Comparison of ENCODE assay signal across 17 cellular contexts in the genomic region with DNA sequence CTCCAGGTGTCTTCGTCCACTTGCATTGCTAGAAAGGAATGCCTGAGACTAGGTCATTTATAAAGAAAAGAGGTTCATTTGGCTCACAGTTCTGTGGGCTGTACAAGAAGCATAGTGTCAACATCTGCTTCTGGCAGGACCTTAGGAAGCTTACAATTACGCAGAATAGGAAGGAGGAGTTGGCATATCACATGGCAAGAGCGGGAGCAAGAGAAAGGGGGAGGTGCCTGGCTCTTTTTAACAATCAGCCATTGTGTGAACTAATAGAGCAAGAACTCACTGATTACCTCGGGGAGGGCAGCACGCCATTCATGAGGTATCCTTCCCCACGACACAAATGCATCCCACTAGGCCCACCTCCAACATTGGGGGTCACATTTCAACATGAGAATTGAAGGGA.
DNase-seq lines count a peak whose midpoint lies in the region; ATAC-seq and TF ChIP-seq lines count a peak whose summit lies in the region.
"Had no signal": no experiment of that assay in that cellular context is flagged by ENCODE, and none has a peak within 500 bp of the region (broad histone marks: within the 10 kb centered on the region; RNA-seq: fewer than 3 reads in every experiment).

No MANE protein-coding gene starts in this region.

- TF ChIP-seq CTCF in SK-N-SH (IDR thresholded peaks at IDR 0.05) = no peak

- H3K27ac ChIP-seq in SK-N-SH (ENCODE audit: low read depth in 2 of 2, low read length in 1 of 2) = no peak overlapping the region
- H3K27ac ChIP-seq: 22Rv1, KMS-11 had no signal

- no peaks in the 10 kb centered on the region for H3K9me2 ChIP-seq in SK-N-SH

- H2AFZ ChIP-seq in SK-N-SH (ENCODE audit: low read depth) = no peak overlapping the region

- H3K4me2 ChIP-seq in SK-N-SH = no peak overlapping the region
- H3K4me2 ChIP-seq: KMS-11 had no signal

- TF ChIP-seq EP300 in SK-N-SH (IDR thresholded peaks at IDR 0.05; ENCODE audit: borderline replicate concordance in 1 of 2, low read depth in 1 of 2, low read length in 1 of 2) = no peak

- no peaks in the 10 kb centered on the region for H4K20me1 ChIP-seq in SK-N-SH (ENCODE audit: insufficient read depth)

- H3F3A ChIP-seq in SK-N-SH (replicated peaks; ENCODE audit: insufficient read depth) = no peaks in the 10 kb centered on the region

- no peaks in the 10 kb centered on the region for H3K79me2 ChIP-seq in SK-N-SH (ENCODE audit: insufficient read depth)

- TF ChIP-seq RAD21 in SK-N-SH (IDR thresholded peaks at IDR 0.05; ENCODE audit: low read length) = no peak

- ATAC-seq in HG02642 (IDR thresholded peaks at IDR 0.05; ENCODE audit: poor library complexity, unreplicated experiment) = no peak

- POLR2A ChIA-PET in SK-N-SH (lab: Yijun Ruan, JAX) = no interaction called here

- H3K4me1 ChIP-seq in SK-N-SH (ENCODE audit: control insufficient read depth in 1 of 2, insufficient read depth in 2 of 2, low read depth in 1 of 2, low read length in 1 of 2) = peaks cover 0 to 21% of the 10 kb centered on the region in 2 experiments; a peak in 2 of 4 replicates

- no peak overlapping the region for H3K4me3 ChIP-seq in SK-N-SH (ENCODE audit: low read depth in 2 of 2, low read length in 1 of 2)

- no peak overlapping the region for H3K9ac ChIP-seq in SK-N-SH
- H3K9ac ChIP-seq: KMS-11 had no signal

- H3K9me3 ChIP-seq in SK-N-SH = no peaks in the 10 kb centered on the region

- WGBS in SK-N-SH (ENCODE audit: low lambda C conversion rate) = 72% methylated on average over 6 of the region's 6 CpGs

- DNase-seq in DMS 273 (lab: John Stamatoyannopoulos, UW; ENCODE audit: unreplicated experiment) = peak; percentile 24
- no peak for DNase-seq in DMS 273 treated with DMSO at 0.1 percent for 48 hours (lab: John Stamatoyannopoulos, UW)
- DNase-seq in NCI-H82 (lab: John Stamatoyannopoulos, UW) = peak; percentile 67
- peak; percentile 19 for DNase-seq in foreskin melanocyte
- no peak for DNase-seq in SK-N-SH
- no peak for DNase-seq in NCI-H2081 (lab: John Stamatoyannopoulos, UW)
- no peak for DNase-seq in T-helper 2 cell
- DNase-seq: CD4-positive, CD25-positive, alpha-beta regulatory T cell; DMS79 treated with DMSO at 0.1 percent for 48 hours; GDM1; GOT3; NCI-H1048; RPMI8226; SIG-M5 had no signal

- H3K36me3 ChIP-seq in SK-N-SH (replicated peaks in 1 of 2; ENCODE audit: control insufficient read depth in 1 of 2, insufficient read depth in 2 of 2, low read length in 1 of 2) = no peaks in the 10 kb centered on the region

- no peaks in the 10 kb centered on the region for H3K27me3 ChIP-seq in SK-N-SH (ENCODE audit: insufficient read depth)

- CTCF ChIA-PET in SK-N-SH (lab: Yijun Ruan, JAX) = no interaction called here

TF ChIP-seq in SK-N-SH, 30 proteins besides CTCF, POLR2A, EP300 and RAD21:
- TF ChIP-seq FOXM1 (IDR thresholded peaks at IDR 0.05; ENCODE audit: low read depth) (no peak), CHD2 (IDR thresholded peaks at IDR 0.05; ENCODE audit: low read length, partially characterized antibody) (no peak), JUND (IDR thresholded peaks at IDR 0.05) (no peak), RXRA (IDR thresholded peaks at IDR 0.05; ENCODE audit: borderline replicate concordance, low read depth) (no peak), ELF1 (IDR thresholded peaks at IDR 0.05) (no peak), GABPA (IDR thresholded peaks at IDR 0.05; ENCODE audit: low read depth) (no peak), FOSL2 (IDR thresholded peaks at IDR 0.05; ENCODE audit: borderline replicate concordance, low read depth) (no peak), SMC3 (IDR thresholded peaks at IDR 0.05; ENCODE audit: low read depth, low read length) (no peak)
- TF ChIP-seq, protein P1, sequence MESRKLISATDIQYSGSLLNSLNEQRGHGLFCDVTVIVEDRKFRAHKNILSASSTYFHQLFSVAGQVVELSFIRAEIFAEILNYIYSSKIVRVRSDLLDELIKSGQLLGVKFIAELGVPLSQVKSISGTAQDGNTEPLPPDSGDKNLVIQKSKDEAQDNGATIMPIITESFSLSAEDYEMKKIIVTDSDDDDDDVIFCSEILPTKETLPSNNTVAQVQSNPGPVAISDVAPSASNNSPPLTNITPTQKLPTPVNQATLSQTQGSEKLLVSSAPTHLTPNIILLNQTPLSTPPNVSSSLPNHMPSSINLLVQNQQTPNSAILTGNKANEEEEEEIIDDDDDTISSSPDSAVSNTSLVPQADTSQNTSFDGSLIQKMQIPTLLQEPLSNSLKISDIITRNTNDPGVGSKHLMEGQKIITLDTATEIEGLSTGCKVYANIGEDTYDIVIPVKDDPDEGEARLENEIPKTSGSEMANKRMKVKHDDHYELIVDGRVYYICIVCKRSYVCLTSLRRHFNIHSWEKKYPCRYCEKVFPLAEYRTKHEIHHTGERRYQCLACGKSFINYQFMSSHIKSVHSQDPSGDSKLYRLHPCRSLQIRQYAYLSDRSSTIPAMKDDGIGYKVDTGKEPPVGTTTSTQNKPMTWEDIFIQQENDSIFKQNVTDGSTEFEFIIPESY (IDR thresholded peaks at IDR 0.05; ENCODE audit: borderline replicate concordance, low read depth) = no peak
- TF ChIP-seq, protein P2, sequence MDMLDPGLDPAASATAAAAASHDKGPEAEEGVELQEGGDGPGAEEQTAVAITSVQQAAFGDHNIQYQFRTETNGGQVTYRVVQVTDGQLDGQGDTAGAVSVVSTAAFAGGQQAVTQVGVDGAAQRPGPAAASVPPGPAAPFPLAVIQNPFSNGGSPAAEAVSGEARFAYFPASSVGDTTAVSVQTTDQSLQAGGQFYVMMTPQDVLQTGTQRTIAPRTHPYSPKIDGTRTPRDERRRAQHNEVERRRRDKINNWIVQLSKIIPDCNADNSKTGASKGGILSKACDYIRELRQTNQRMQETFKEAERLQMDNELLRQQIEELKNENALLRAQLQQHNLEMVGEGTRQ (IDR thresholded peaks at IDR 0.05; ENCODE audit: borderline replicate concordance, low read depth, low read length) = no peak
- TF ChIP-seq, protein P3, sequence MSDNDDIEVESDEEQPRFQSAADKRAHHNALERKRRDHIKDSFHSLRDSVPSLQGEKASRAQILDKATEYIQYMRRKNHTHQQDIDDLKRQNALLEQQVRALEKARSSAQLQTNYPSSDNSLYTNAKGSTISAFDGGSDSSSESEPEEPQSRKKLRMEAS (IDR thresholded peaks at IDR 0.05; ENCODE audit: low read depth) = no peak
- TF ChIP-seq, protein P4, sequence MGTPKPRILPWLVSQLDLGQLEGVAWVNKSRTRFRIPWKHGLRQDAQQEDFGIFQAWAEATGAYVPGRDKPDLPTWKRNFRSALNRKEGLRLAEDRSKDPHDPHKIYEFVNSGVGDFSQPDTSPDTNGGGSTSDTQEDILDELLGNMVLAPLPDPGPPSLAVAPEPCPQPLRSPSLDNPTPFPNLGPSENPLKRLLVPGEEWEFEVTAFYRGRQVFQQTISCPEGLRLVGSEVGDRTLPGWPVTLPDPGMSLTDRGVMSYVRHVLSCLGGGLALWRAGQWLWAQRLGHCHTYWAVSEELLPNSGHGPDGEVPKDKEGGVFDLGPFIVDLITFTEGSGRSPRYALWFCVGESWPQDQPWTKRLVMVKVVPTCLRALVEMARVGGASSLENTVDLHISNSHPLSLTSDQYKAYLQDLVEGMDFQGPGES (IDR thresholded peaks at IDR 0.05; ENCODE audit: low read depth, low read length) = no peak

Comparison
In these comparisons a context has a peak if more than half of its experiments do, and no peak if none do; other contexts are left out.
1. DNase-seq: peak in DMS 273 (single experiment), NCI-H82 (single experiment) and foreskin melanocyte (single experiment); none in DMS 273 treated with DMSO at 0.1 percent for 48 hours (single experiment), SK-N-SH (single experiment), NCI-H2081 (0 of 2) and T-helper 2 cell (0 of 5).